Comparison of ENCODE assay signal across 20 cellular contexts in the genomic region with DNA sequence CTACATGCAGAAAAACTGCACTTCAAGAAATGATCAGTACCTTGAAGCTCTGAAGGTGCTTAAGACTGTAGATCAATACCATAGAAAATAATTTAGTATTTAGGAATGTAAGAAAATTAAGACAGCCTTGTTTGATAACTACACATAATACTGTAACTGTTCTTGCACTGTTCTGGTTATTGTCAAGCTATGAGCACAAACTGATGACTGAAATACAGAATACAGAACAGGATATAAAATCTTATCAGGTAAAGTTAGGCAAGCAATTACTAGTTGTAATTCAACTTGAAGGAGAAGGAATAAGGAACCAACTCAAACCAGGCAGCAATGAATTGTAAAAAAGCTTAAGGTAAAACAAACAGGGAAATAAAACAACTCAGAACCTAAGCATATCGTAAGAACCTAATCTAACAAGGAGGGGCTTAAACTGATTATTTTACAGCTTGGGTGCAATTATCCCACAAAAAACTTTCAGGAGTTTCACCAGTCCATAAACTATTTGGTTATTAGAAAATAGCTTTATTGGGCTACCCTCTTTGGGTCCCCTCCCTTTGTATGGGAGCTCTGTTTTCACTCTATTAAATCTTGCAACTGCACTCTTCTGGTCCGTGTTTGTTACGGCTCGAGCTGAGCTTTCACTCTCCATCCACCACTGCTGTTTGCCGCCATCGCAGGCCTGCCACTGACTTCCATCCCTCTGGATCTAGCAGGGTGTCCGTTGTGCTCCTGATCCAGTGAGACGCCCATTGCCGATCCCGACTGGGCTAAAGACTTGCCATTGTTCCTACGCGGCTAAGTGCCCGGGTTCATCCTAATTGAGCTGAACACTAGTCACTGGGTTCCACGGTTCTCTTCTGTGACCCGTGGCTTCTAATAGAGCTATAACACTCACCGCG.
DNase-seq lines count a peak whose midpoint lies in the region; ATAC-seq, FAIRE-seq and TF ChIP-seq lines count a peak whose summit lies in the region.
"Had no signal": no experiment of that assay in that cellular context is flagged by ENCODE, and none has a peak within 500 bp of the region (broad histone marks: within the 10 kb centered on the region; RNA-seq: fewer than 3 reads in every experiment).

No MANE protein-coding gene starts in this region.

- H3K4me3 ChIP-seq in BLaER1 treated with 17β-estradiol and CSF1 and Interleukin-3, amounts not matched to agents 10 nM and 100 nM = peak overlapping the region in 1 of 10 experiments; percentile 9; a peak in 1 of 20 replicates
- no peak overlapping the region for H3K4me3 ChIP-seq in CD4-positive, alpha-beta memory T cell (ENCODE audit: low read length in 2 of 2)
- H3K4me3 ChIP-seq in K562 = no peak overlapping the region
- H3K4me3 ChIP-seq: MG63 had no signal

- FAIRE-seq in K562 (lab: Jason Lieb, UNC) = no peak
- no peak for FAIRE-seq in frontal cortex (lab: Jason Lieb, UNC)
- FAIRE-seq: HepG2, RCC 7860 had no signal

- no peak overlapping the region for H3K4me3 Mint-ChIP-seq in CD4-positive, alpha-beta memory T cell
- H3K4me3 Mint-ChIP-seq in naive thymus-derived CD8-positive, alpha-beta T cell = no peak overlapping the region
- H3K4me3 Mint-ChIP-seq: B cell, H9 had no signal

- no peak for TF ChIP-seq POLR2A in K562 (conservative IDR thresholded peaks at IDR 0.05)

- WGBS in K562 (ENCODE audit: insufficient coverage, low coverage, missing lambda C conversion rate) = 97% methylated on average over 17 of the region's 17 CpGs

- in situ Hi-C loops in K562 (cut with MboI) = no loop called here

- peaks cover 18 to 35% (median 23%) of the 10 kb centered on the region in 10 experiments for H3K4me1 ChIP-seq in BLaER1 treated with 17β-estradiol and CSF1 and Interleukin-3, amounts not matched to agents 10 nM and 100 nM
- peaks cover 7% of the 10 kb centered on the region for H3K4me1 ChIP-seq in CD4-positive, alpha-beta memory T cell (ENCODE audit: insufficient read depth, low read length)
- H3K4me1 ChIP-seq in K562 (replicated peaks in 1 of 2; ENCODE audit: control insufficient read depth in 2 of 2, insufficient read depth in 2 of 2, low read length in 2 of 2) = peaks cover 0 to 5% of the 10 kb centered on the region in 2 experiments; a peak in 1 of 5 replicates

- peaks cover 18 to 51% (median 30%) of the 10 kb centered on the region in 11 experiments; a peak in 21 of 22 replicates for H3K36me3 ChIP-seq in BLaER1 treated with 17β-estradiol and CSF1 and Interleukin-3, amounts not matched to agents 10 nM and 100 nM
- H3K36me3 ChIP-seq in CD4-positive, alpha-beta memory T cell (ENCODE audit: insufficient read depth, low read length) = no peaks in the 10 kb centered on the region
- no peaks in the 10 kb centered on the region; the same call in 2 of the 3 replicates for H3K36me3 ChIP-seq in K562 (ENCODE audit: control insufficient read depth, insufficient read depth, low read length)
- H3K36me3 ChIP-seq: MG63 had no signal

- TF ChIP-seq RAD21 in K562 (CRISPR knock-in tag; conservative IDR thresholded peaks at IDR 0.05 in 1 of 2, IDR thresholded peaks at IDR 0.05 in 1 of 2) = no peak

- BruUV-seq in K562 (replicated peaks; lab: Mats Ljungman, UMichigan) = no TSS peak

- no peak for TF ChIP-seq EP300 in K562 (IDR thresholded peaks at IDR 0.05; ENCODE audit: low read length)

- H3K27me3 ChIP-seq in BLaER1 treated with 17β-estradiol and CSF1 and Interleukin-3, amounts not matched to agents 10 nM and 100 nM = no peaks in the 10 kb centered on the region
- H3K27me3 ChIP-seq in CD4-positive, alpha-beta memory T cell (ENCODE audit: insufficient read depth, low read length) = no peaks in the 10 kb centered on the region
- no peaks in the 10 kb centered on the region for H3K27me3 ChIP-seq in K562 (ENCODE audit: control insufficient read depth in 2 of 2, insufficient read depth in 2 of 2, low read length in 2 of 2)
- H3K27me3 ChIP-seq: MG63 had no signal

- H3K9me3 Mint-ChIP-seq in CD4-positive, alpha-beta memory T cell = peaks cover 0 to 2% (median 0%) of the 10 kb centered on the region in 8 donors
- no peaks in the 10 kb centered on the region for H3K9me3 Mint-ChIP-seq in naive thymus-derived CD8-positive, alpha-beta T cell

- H3K9me1 ChIP-seq in K562 (ENCODE audit: control insufficient read depth, insufficient read depth, low read length) = no peaks in the 10 kb centered on the region

- H4K20me1 ChIP-seq in BLaER1 treated with 17β-estradiol and CSF1 and Interleukin-3, amounts not matched to agents 10 nM and 100 nM = peaks cover 0 to 38% (median 0%) of the 10 kb centered on the region in 11 experiments; a peak in 4 of 22 replicates
- H4K20me1 ChIP-seq in K562 (replicated peaks; ENCODE audit: control insufficient read depth, insufficient read depth, low read length) = no peaks in the 10 kb centered on the region

- ATAC-seq in K562 (no peak), GM18517 (IDR thresholded peaks at IDR 0.05; ENCODE audit: unreplicated experiment) (no peak)
- no peak for ATAC-seq in naive thymus-derived CD8-positive, alpha-beta T cell
- ATAC-seq: HepG2 had no signal

- H2AFZ ChIP-seq in K562 (ENCODE audit: low read depth, low read length) = no peak overlapping the region

- DNase-seq in CD4-positive, alpha-beta memory T cell = no peak
- DNase-seq in K562 (ENCODE audit: extremely low read depth in 1 of 4, low spot score in 3 of 4) (no peak), GM10248 (ENCODE audit: extremely low spot score) (no peak), frontal cortex (ENCODE audit: low spot score in 2 of 2) (no peak)
- DNase-seq in naive thymus-derived CD8-positive, alpha-beta T cell = no peak
- DNase-seq: COR-L47, DMS153, EL, H9, MG63, NCI-H1092 treated with DMSO at 0.1 percent for 48 hours, NCI-H1694 treated with DMSO at 0.1 percent for 48 hours, NCI-H446 treated with DMSO at 0.1 percent for 48 hours, NCI-H748 treated with DMSO at 0.1 percent for 48 hours, SHP77 had no signal

- peaks cover 10 to 26% (median 19%) of the 10 kb centered on the region in 11 experiments; a peak in 19 of 22 replicates for H3K9me3 ChIP-seq in BLaER1 treated with 17β-estradiol and CSF1 and Interleukin-3, amounts not matched to agents 10 nM and 100 nM (replicated peaks in 1 of 11)
- H3K9me3 ChIP-seq in CD4-positive, alpha-beta memory T cell (ENCODE audit: control insufficient read depth in 1 of 2, low read length in 2 of 2) = no peaks in the 10 kb centered on the region
- H3K9me3 ChIP-seq in K562 (replicated peaks; ENCODE audit: control insufficient read depth, insufficient read depth, low read depth, low read length) = no peaks in the 10 kb centered on the region
- H3K9me3 ChIP-seq: MG63 had no signal

- no peaks in the 10 kb centered on the region for H3K27me3 Mint-ChIP-seq in CD4-positive, alpha-beta memory T cell
- no peaks in the 10 kb centered on the region for H3K27me3 Mint-ChIP-seq in naive thymus-derived CD8-positive, alpha-beta T cell
- H3K27me3 Mint-ChIP-seq: B cell had no signal

- H3K27ac Mint-ChIP-seq in CD4-positive, alpha-beta memory T cell = peak overlapping the region; percentile 2 to 75 (median 58)
- H3K27ac Mint-ChIP-seq in naive thymus-derived CD8-positive, alpha-beta T cell = peak overlapping the region in 6 of 10 donors; percentile 16 to 84 (median 49)
- H3K27ac Mint-ChIP-seq: B cell had no signal

- no peak overlapping the region; a peak in 1 of 22 replicates for H3K9ac ChIP-seq in BLaER1 treated with 17β-estradiol and CSF1 and Interleukin-3, amounts not matched to agents 10 nM and 100 nM
- H3K9ac ChIP-seq in K562 (ENCODE audit: insufficient read depth in 1 of 2, low read depth in 2 of 2, low read length in 2 of 2) = no peak overlapping the region

- H3K36me3 Mint-ChIP-seq in CD4-positive, alpha-beta memory T cell = peaks cover 2 to 11% of the 10 kb centered on the region in 2 donors
- peaks cover 0 to 10% (median 0%) of the 10 kb centered on the region in 3 donors for H3K36me3 Mint-ChIP-seq in naive thymus-derived CD8-positive, alpha-beta T cell

- POLR2A ChIA-PET in CD4-positive, alpha-beta memory T cell (lab: Charles Lee; ENCODE audit: partially characterized antibody) = no interaction called here
- POLR2A ChIA-PET in K562 (lab: Yijun Ruan, JAX) = interaction anchor here (0.6 to 0.9 kb wide), 3 partner anchors 13 to 143 kb away, joined by 3 read pairs; no protein-coding TSS in a partner anchor
- POLR2A ChIA-PET in naive thymus-derived CD8-positive, alpha-beta T cell (lab: Charles Lee) = no interaction called here
- POLR2A ChIA-PET in GM10248 (lab: Yijun Ruan, JAX) = no interaction called here

- H3K79me2 ChIP-seq in K562 (ENCODE audit: control insufficient read depth, insufficient read depth, low read length) = peaks cover 12% of the 10 kb centered on the region

- TF ChIP-seq CTCF in K562 (IDR thresholded peaks at IDR 0.05 in 2 of 3, conservative IDR thresholded peaks at IDR 0.05 in 1 of 3; ENCODE audit: insufficient read depth in 2 of 3, low read depth in 1 of 3, low read length in 3 of 3) = no peak
- no peak for TF ChIP-seq CTCF in GM10248 (IDR thresholded peaks at IDR 0.05; ENCODE audit: control extremely low read depth, extremely low read depth, low read depth, missing control alignments)

- peak overlapping the region in 5 of 11 experiments; percentile 42 to 78 (median 70); a peak in 9 of 22 replicates for H3K27ac ChIP-seq in BLaER1 treated with 17β-estradiol and CSF1 and Interleukin-3, amounts not matched to agents 10 nM and 100 nM
- H3K27ac ChIP-seq in CD4-positive, alpha-beta memory T cell (ENCODE audit: low read depth, low read length) = no peak overlapping the region
- no peak overlapping the region for H3K27ac ChIP-seq in K562 (ENCODE audit: extremely low read depth, low read depth, low read length)

- peaks cover 6 to 24% (median 12%) of the 10 kb centered on the region in 4 donors for H3K4me1 Mint-ChIP-seq in CD4-positive, alpha-beta memory T cell
- peaks cover 1 to 18% (median 11%) of the 10 kb centered on the region in 4 donors for H3K4me1 Mint-ChIP-seq in naive thymus-derived CD8-positive, alpha-beta T cell

- H3K4me2 ChIP-seq in BLaER1 treated with 17β-estradiol and CSF1 and Interleukin-3, amounts not matched to agents 10 nM and 100 nM = peak overlapping the region in 10 of 11 experiments; percentile 46 to 81 (median 69); a peak in 20 of 22 replicates
- no peak overlapping the region for H3K4me2 ChIP-seq in K562 (ENCODE audit: insufficient read depth, low read length)

- intact Hi-C loops in CD4-positive, alpha-beta memory T cell (cut with micrococcal nuclease) = no loop called here
- intact Hi-C loops in K562 (cut with micrococcal nuclease) = no loop called here

- CTCF ChIA-PET in CD4-positive, alpha-beta memory T cell (lab: Charles Lee; ENCODE audit: partially characterized antibody) = interaction anchor here (0.6 to 9.9 kb wide), 3 partner anchors 140 to 796 kb away, joined by 3 to 206 read pairs (median 3); a partner anchor contains a TSS
- CTCF ChIA-PET in K562 (lab: Yijun Ruan, JAX; ENCODE audit: low intra/inter-chr PET ratio) = no interaction called here
- CTCF ChIA-PET in GM10248 (lab: Yijun Ruan, JAX) = interaction anchor here (1.0 to 2.3 kb wide), 3 partner anchors 19 to 796 kb away, joined by 3 to 9 read pairs (median 5); no protein-coding TSS in a partner anchor

TF ChIP-seq in K562, 482 proteins besides CTCF, POLR2A, EP300 and RAD21 (continues in another document):
- TF ChIP-seq PHF8 (IDR thresholded peaks at IDR 0.05; ENCODE audit: borderline replicate concordance, low read length) = no peak
